Comparison of ENCODE assay signal across 7 cellular contexts in the genomic region with DNA sequence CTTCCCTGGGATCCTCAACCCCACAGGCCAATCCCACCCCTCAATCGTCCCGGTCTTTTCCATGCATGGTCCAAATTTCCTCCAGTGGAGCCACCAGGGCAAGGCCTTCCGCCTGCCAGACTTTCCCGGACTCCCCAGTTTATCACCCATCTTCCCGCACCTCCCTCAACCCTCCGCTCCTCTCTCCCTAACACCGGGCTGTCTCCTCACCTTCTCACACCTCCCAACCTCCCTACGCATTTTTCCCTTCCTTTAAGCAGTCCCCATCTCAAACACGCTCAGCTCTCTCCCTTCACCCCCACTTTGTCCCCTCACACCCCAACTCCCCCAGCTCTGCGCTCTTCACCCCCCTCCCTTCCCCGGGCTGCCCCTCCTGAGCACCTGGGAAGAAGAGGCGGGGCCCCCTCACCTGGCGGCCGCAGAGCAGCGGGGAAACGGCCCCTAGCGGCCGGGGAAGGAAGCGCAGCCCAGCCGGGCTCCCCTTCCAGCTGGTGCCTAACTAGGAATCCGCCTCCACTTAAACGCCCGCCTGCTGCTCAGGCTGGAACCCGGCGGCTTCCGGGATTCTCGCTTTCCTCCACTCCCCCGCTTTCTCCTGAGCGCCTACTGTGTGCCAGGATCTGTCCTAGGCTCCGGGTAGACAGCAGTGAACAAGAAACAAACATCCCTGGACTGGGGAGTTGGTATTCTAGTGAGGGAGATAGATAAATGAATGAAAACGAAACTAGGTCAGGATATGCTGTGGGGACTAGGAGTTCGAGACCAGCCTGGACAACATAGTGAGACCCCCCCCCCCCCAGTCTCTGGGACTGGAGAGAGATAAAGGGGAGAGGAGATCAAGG.
DNase-seq lines count a peak whose midpoint lies in the region; ATAC-seq and TF ChIP-seq lines count a peak whose summit lies in the region.
"Not testable (repeated sequence)": the region's sequence is repeated elsewhere in the genome, so short reads cannot be mapped to it uniquely, and the experiment has no call there.

No MANE protein-coding gene starts in this region.

- H2AFZ ChIP-seq in OCI-LY7 (ENCODE audit: low read length) = peak overlapping the region; percentile 39; the same call in 1 of the 2 replicates

- not testable (repeated sequence) for H3K36me3 Mint-ChIP-seq in activated CD8-positive, alpha-beta memory T cell treated with anti-CD3 and anti-CD28 coated beads, Interleukin-2, amount 10 ng/mL, durations not matched to agents 7 days and 5 days

- peak; percentile 86 for ATAC-seq in activated CD8-positive, alpha-beta memory T cell treated with anti-CD3 and anti-CD28 coated beads, Interleukin-2, amount 10 ng/mL, durations not matched to agents 7 days and 5 days
- ATAC-seq in left colon = peak; percentile 96

- BruUV-seq in OCI-LY7 (replicated peaks; lab: Mats Ljungman, UMichigan) = not testable (repeated sequence)

- peaks cover 28% of the 10 kb centered on the region for H3K27me3 Mint-ChIP-seq in activated CD8-positive, alpha-beta memory T cell treated with anti-CD3 and anti-CD28 coated beads, Interleukin-2, amount 10 ng/mL, durations not matched to agents 7 days and 5 days

- H3K27ac ChIP-seq in OCI-LY7 (ENCODE audit: low read depth, low read length, poor library complexity, severe bottlenecking); dorsolateral prefrontal cortex: not testable (repeated sequence)

- H3K27ac Mint-ChIP-seq in activated CD8-positive, alpha-beta memory T cell treated with anti-CD3 and anti-CD28 coated beads, Interleukin-2, amount 10 ng/mL, durations not matched to agents 7 days and 5 days = peak overlapping the region; percentile 29

- not testable (repeated sequence) for H4K20me1 ChIP-seq in OCI-LY7 (ENCODE audit: insufficient read depth, low read length)

- peaks cover 0 to 13% (median 0%) of the 10 kb centered on the region in 45 donors for H3K27me3 ChIP-seq in dorsolateral prefrontal cortex

- intact Hi-C loops in OCI-LY7 (cut with micrococcal nuclease; ENCODE audit: unreplicated experiment); dorsolateral prefrontal cortex (cut with DNase I); left colon (cut with DNase I, micrococcal nuclease): not testable (repeated sequence)

- POLR2A ChIA-PET in OCI-LY7 (lab: Charles Lee) = interaction anchor here (0.6 kb wide), 1 partner anchor 583 kb away, joined by 4 read pairs; no protein-coding TSS in a partner anchor

- H3K9me3 ChIP-seq in OCI-LY7 (ENCODE audit: low read length) = not testable (repeated sequence)

- peak overlapping the region; percentile 66 for H3K4me2 ChIP-seq in OCI-LY7 (ENCODE audit: low read length)

- CTCF ChIA-PET in OCI-LY7 (lab: Charles Lee; ENCODE audit: unreplicated experiment) = not testable (repeated sequence)
- CTCF ChIA-PET in activated CD8-positive, alpha-beta memory T cell treated with anti-CD3 and anti-CD28 coated beads, Interleukin-2, amount 10 ng/mL, durations not matched to agents 7 days and 5 days (lab: Charles Lee) = interaction anchor here (0.6 to 2.4 kb wide), 8 partner anchors 9 to 377 kb away, joined by 3 to 10 read pairs (median 3); partner anchors contain the start of gene GOSR1

- H3K4me3 ChIP-seq in OCI-LY7 (ENCODE audit: low read depth, low read length, poor library complexity, severe bottlenecking) (peak overlapping the region; percentile 66), dorsolateral prefrontal cortex (peak overlapping the region in 46 of 59 donors; percentile 1 to 52 (median 30))

- not testable (repeated sequence) for H3K4me1 ChIP-seq in OCI-LY7 (ENCODE audit: insufficient read depth, low read length, poor library complexity, severe bottlenecking)

- peak; percentile 76 for DNase-seq in LoVo (ENCODE audit: low spot score)
- peak; percentile 64 for DNase-seq in OCI-LY7 (ENCODE audit: low spot score)
- peak; percentile 74 for DNase-seq in activated CD8-positive, alpha-beta memory T cell treated with anti-CD3 and anti-CD28 coated beads, Interleukin-2, amount 10 ng/mL, durations not matched to agents 7 days and 5 days
- DNase-seq in dorsolateral prefrontal cortex = peak in 7 of 10 donors; percentile 42 to 72 (median 54)
- DNase-seq in left colon = peak; percentile 66 to 83
- peak; percentile 39 to 65 (median 59) for DNase-seq in stimulated activated CD4-positive, alpha-beta T cell treated with anti-CD3 and anti-CD28 coated beads, Interleukin-12 subunit alpha, Interleukin-12 subunit beta, amount 100 ng/mL, for 48 hours (ENCODE audit: low read depth in 2 of 3, low spot score in 1 of 3)

- not testable (repeated sequence) for H3K9me2 ChIP-seq in OCI-LY7 (ENCODE audit: insufficient read depth, low read length)

- not testable (repeated sequence) for H3K36me3 ChIP-seq in OCI-LY7 (ENCODE audit: insufficient read depth, low read length)

- peaks cover 15% of the 10 kb centered on the region for H3K4me1 Mint-ChIP-seq in activated CD8-positive, alpha-beta memory T cell treated with anti-CD3 and anti-CD28 coated beads, Interleukin-2, amount 10 ng/mL, durations not matched to agents 7 days and 5 days

- not testable (repeated sequence) for H3K79me2 ChIP-seq in OCI-LY7 (ENCODE audit: insufficient read depth, low read depth, low read length)

- peak overlapping the region; percentile 76 for H3K4me3 Mint-ChIP-seq in activated CD8-positive, alpha-beta memory T cell treated with anti-CD3 and anti-CD28 coated beads, Interleukin-2, amount 10 ng/mL, durations not matched to agents 7 days and 5 days

- H3K9me3 Mint-ChIP-seq in activated CD8-positive, alpha-beta memory T cell treated with anti-CD3 and anti-CD28 coated beads, Interleukin-2, amount 10 ng/mL, durations not matched to agents 7 days and 5 days (ENCODE audit: low read depth) = not testable (repeated sequence)

- TF ChIP-seq CTCF in GM12872 (IDR thresholded peaks at IDR 0.05; ENCODE audit: insufficient read depth, low read depth, low read length) = peak; percentile 86
- peak; percentile 86 for TF ChIP-seq CTCF in OCI-LY7 (conservative IDR thresholded peaks at IDR 0.05; ENCODE audit: low read length)
- peak; percentile 34 to 88 (median 76) for TF ChIP-seq CTCF in dorsolateral prefrontal cortex (IDR thresholded peaks at IDR 0.05 in 54 of 56, conservative IDR thresholded peaks at IDR 0.05 in 2 of 56; ENCODE audit: low read depth in 1 of 56, partially characterized antibody in 56 of 56)
